Comparison of ENCODE assay signal across 8 cellular contexts in genomic region chr17:28842282-28843012, GRCh38. TPM values are rescaled to one million over a fixed set of nuclear protein-coding genes. Genes with fewer than 3 reads are reported as not detected.
DNase-seq lines count a peak whose midpoint lies in the region; ATAC-seq and TF ChIP-seq lines count a peak whose summit lies in the region.

TSS of gene FAM222B (minus strand) at chr17:28842790. CDS start at chr17:28766667, 76,123 bp downstream.

- H3K4me3 ChIP-seq in fibroblast of pulmonary artery (replicated peaks; ENCODE audit: low read depth, low read length): peak within 1 kb of the TSS; percentile 98

- peak; percentile 73 for TF ChIP-seq POLR2A in Raji (IDR thresholded peaks at IDR 0.05; ENCODE audit: insufficient read depth, low read depth, low read length)

- ATAC-seq in GM21737 (IDR thresholded peaks at IDR 0.05; ENCODE audit: unreplicated experiment) (peak; percentile 75), natural killer cell (peak; percentile 96 to 98 (median 97))

- H3K27me3 Mint-ChIP-seq in activated T-helper 2 cell treated with anti-CD3 and anti-CD28 coated beads, Interferon-gamma antibody, Interleukin-2, Interleukin-4, amounts not matched to agents 10 μg/mL and 5 μg/mL and 100 μg/mL, durations not matched to agents 14 hours and 24 hours and 36 hours (ENCODE audit: low read depth): no peaks in the 10 kb centered on the region
- no peaks in the 10 kb centered on the region for H3K27me3 Mint-ChIP-seq in natural killer cell (ENCODE audit: low read depth in 2 of 2)

- intact Hi-C loops in activated T-helper 2 cell treated with anti-CD3 and anti-CD28 coated beads, Interferon-gamma antibody, Interleukin-2, Interleukin-4, amounts not matched to agents 10 μg/mL and 5 μg/mL and 100 μg/mL, durations not matched to agents 14 hours and 24 hours and 36 hours (cut with micrococcal nuclease): loop anchor here (2.0 to 5.0 kb wide), 4 partner anchors 30 to 115 kb away; partner anchors contain the start of genes NEK8, PHF12 and TLCD1
- intact Hi-C loops in natural killer cell (cut with micrococcal nuclease): loop anchor here (1.0 to 10.0 kb wide), 4 partner anchors 12 to 110 kb away; partner anchors contain the start of gene FLOT2

- peaks cover 19% of the 10 kb centered on the region for H3K4me1 Mint-ChIP-seq in activated T-helper 2 cell treated with anti-CD3 and anti-CD28 coated beads, Interferon-gamma antibody, Interleukin-2, Interleukin-4, amounts not matched to agents 10 μg/mL and 5 μg/mL and 100 μg/mL, durations not matched to agents 14 hours and 24 hours and 36 hours (ENCODE audit: low read depth)
- H3K4me1 Mint-ChIP-seq in natural killer cell: peaks cover 13 to 21% of the 10 kb centered on the region in 2 donors

- no peaks in the 10 kb centered on the region for H3K9me3 Mint-ChIP-seq in activated T-helper 2 cell treated with anti-CD3 and anti-CD28 coated beads, Interferon-gamma antibody, Interleukin-2, Interleukin-4, amounts not matched to agents 10 μg/mL and 5 μg/mL and 100 μg/mL, durations not matched to agents 14 hours and 24 hours and 36 hours
- no peaks in the 10 kb centered on the region for H3K9me3 Mint-ChIP-seq in natural killer cell

- peak within 1 kb of the TSS; percentile 96 for H3K27ac Mint-ChIP-seq in activated T-helper 2 cell treated with anti-CD3 and anti-CD28 coated beads, Interferon-gamma antibody, Interleukin-2, Interleukin-4, amounts not matched to agents 10 μg/mL and 5 μg/mL and 100 μg/mL, durations not matched to agents 14 hours and 24 hours and 36 hours
- H3K27ac Mint-ChIP-seq in natural killer cell: peak within 1 kb of the TSS; percentile 92 to 99

- H3K36me3 Mint-ChIP-seq in activated T-helper 2 cell treated with anti-CD3 and anti-CD28 coated beads, Interferon-gamma antibody, Interleukin-2, Interleukin-4, amounts not matched to agents 10 μg/mL and 5 μg/mL and 100 μg/mL, durations not matched to agents 14 hours and 24 hours and 36 hours (ENCODE audit: low read depth): peaks cover 10% of the 10 kb centered on the region
- H3K36me3 Mint-ChIP-seq in natural killer cell: no peaks in the 10 kb centered on the region

- peak; percentile 74 for DNase-seq in DMS114 treated with DMSO at 0.1 percent for 48 hours (lab: John Stamatoyannopoulos, UW; ENCODE audit: unreplicated experiment)
- peak; percentile 83 for DNase-seq in LHCN-M2 (ENCODE audit: low read depth)
- DNase-seq in activated T-helper 2 cell treated with anti-CD3 and anti-CD28 coated beads, Interferon-gamma antibody, Interleukin-2, Interleukin-4, amounts not matched to agents 10 μg/mL and 5 μg/mL and 100 μg/mL, durations not matched to agents 14 hours and 24 hours and 36 hours (ENCODE audit: low spot score): peak; percentile 84
- peak; percentile 83 for DNase-seq in fibroblast of pulmonary artery (ENCODE audit: low read depth)
- peak; percentile 82 for DNase-seq in natural killer cell
- DNase-seq in stimulated activated naive CD4-positive, alpha-beta T cell (lab: John Stamatoyannopoulos, UW): peak; percentile 69 to 84 (median 80)

- H3K4me3 Mint-ChIP-seq in activated T-helper 2 cell treated with anti-CD3 and anti-CD28 coated beads, Interferon-gamma antibody, Interleukin-2, Interleukin-4, amounts not matched to agents 10 μg/mL and 5 μg/mL and 100 μg/mL, durations not matched to agents 14 hours and 24 hours and 36 hours (ENCODE audit: low read depth): peak within 1 kb of the TSS; percentile 98
- H3K4me3 Mint-ChIP-seq in natural killer cell: peak within 1 kb of the TSS; percentile 94

- TF ChIP-seq CTCF in fibroblast of pulmonary artery (IDR thresholded peaks at IDR 0.05; ENCODE audit: low read length, missing control alignments) (no peak), natural killer cell (IDR thresholded peaks at IDR 0.05) (no peak)

RNA-seq across cellular contexts. Expression of gene FAM222B, which starts in this region (rescaled TPM):
- 16.2 and 18.0 TPM in 2 replicates for total RNA-seq in LHCN-M2 (2014; rRNA removed)
- 18.1 TPM for polyA plus RNA-seq in LHCN-M2 (2012)
- 19.6 and 23.0 TPM in 2 replicates for total RNA-seq in activated T-helper 2 cell treated with anti-CD3 and anti-CD28 coated beads, Interferon-gamma antibody, Interleukin-2, Interleukin-4, amounts not matched to agents 10 μg/mL and 5 μg/mL and 100 μg/mL, durations not matched to agents 14 hours and 24 hours and 36 hours
- total RNA-seq in natural killer cell: 10 to 100 TPM; 16.9 to 26.0 (median 20.0) TPM

Comparison
In these comparisons a context has a peak if more than half of its experiments do, and no peak if none do; other contexts are left out.
1. Peak in every context shown above with its lines: DNase-seq, ATAC-seq and H3K4me3 ChIP-seq.